Comparison of ENCODE assay signal across 14 cellular contexts in the genomic region with DNA sequence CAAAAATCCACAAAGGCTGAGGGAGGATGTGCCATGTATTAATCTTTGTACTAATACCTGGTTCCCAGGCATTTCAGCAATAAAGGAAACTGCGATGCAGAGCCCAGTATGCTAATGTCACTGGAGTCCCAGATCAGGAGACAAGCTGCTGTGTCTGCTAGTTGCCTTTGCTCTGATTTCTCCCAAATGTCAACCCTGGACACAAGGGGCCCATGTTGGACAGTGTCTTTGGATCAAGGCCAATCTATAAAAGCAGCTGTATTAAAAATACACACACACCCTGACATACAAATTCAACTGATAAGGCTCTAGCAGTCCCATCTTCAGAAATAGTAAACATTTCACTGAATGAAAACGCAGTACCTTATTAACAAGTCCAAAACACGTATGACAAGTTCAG. TPM values are rescaled to one million over a fixed set of nuclear protein-coding genes. Genes with fewer than 3 reads are reported as not detected.
DNase-seq lines count a peak whose midpoint lies in the region; ATAC-seq and TF ChIP-seq lines count a peak whose summit lies in the region.
"Had no signal": no experiment of that assay in that cellular context is flagged by ENCODE, and none has a peak within 500 bp of the region (broad histone marks: within the 10 kb centered on the region; RNA-seq: fewer than 3 reads in every experiment).

No MANE protein-coding gene starts in this region.

- H4K8ac ChIP-seq in mesendoderm (ENCODE audit: low read depth, low read length) = no peak overlapping the region

- H3K9me3 ChIP-seq in BLaER1 (0 out of 2 replicates have a peak, but pooled peaks cover 5% of the 10 kb centered on the region), HEK293 (ENCODE audit: control insufficient read depth, insufficient read depth, low read depth, low read length) (no peaks in the 10 kb centered on the region), stomach smooth muscle (ENCODE audit: control insufficient read depth in 2 of 2, low read length in 2 of 2) (no peaks in the 10 kb centered on the region)
- H3K9me3 ChIP-seq: BE2C had no signal

- H3K9ac ChIP-seq in BLaER1 = no peak overlapping the region
- no peak overlapping the region for H3K9ac ChIP-seq in mesendoderm (ENCODE audit: low read length)
- H3K9ac ChIP-seq in stomach smooth muscle (ENCODE audit: low read length in 2 of 2) = no peak overlapping the region
- H3K9ac ChIP-seq: GM23248 had no signal

- no peak overlapping the region for H3K4ac ChIP-seq in mesendoderm (ENCODE audit: low read depth, low read length)

- no peak for ATAC-seq in HG03045 (IDR thresholded peaks at IDR 0.05; ENCODE audit: unreplicated experiment)
- ATAC-seq: HCT116 had no signal

- in situ Hi-C loops in GM13976 (cut with MboI; ENCODE audit: low sequenced_read_pairs, unreplicated experiment) = no loop called here

- CTCF ChIA-PET in HEK293 (lab: Yijun Ruan, JAX) (interaction anchor here (0.8 to 1.4 kb wide), 2 partner anchors 8 to 162 kb away, joined by 3 to 7 read pairs; no protein-coding TSS in a partner anchor), RWPE1 (lab: Yijun Ruan, JAX) (no interaction called here)

- peak overlapping the region; percentile 27 for H2BK5ac ChIP-seq in mesendoderm (ENCODE audit: low read length)

- no peak overlapping the region for H2AK5ac ChIP-seq in mesendoderm (ENCODE audit: low read length)

- H4K20me1 ChIP-seq in BLaER1 = no peaks in the 10 kb centered on the region

- peaks cover 73% of the 10 kb centered on the region for H3K4me1 ChIP-seq in BLaER1
- peaks cover 16% of the 10 kb centered on the region for H3K4me1 ChIP-seq in HEK293 (ENCODE audit: control insufficient read depth, insufficient read depth, low read length)
- peaks cover 38% of the 10 kb centered on the region for H3K4me1 ChIP-seq in mesendoderm (ENCODE audit: control insufficient read depth, low read depth, low read length)
- H3K4me1 ChIP-seq in stomach smooth muscle (ENCODE audit: control insufficient read depth, insufficient read depth, low read length) = peaks cover 60% of the 10 kb centered on the region

- H3K36me3 ChIP-seq in BLaER1 (no peaks in the 10 kb centered on the region), HEK293 (ENCODE audit: control insufficient read depth in 2 of 2, insufficient read depth in 1 of 2, low read length in 2 of 2) (peaks cover 3 to 39% of the 10 kb centered on the region in 2 experiments; a peak in 1 of 3 replicates), mesendoderm (ENCODE audit: control insufficient read depth, insufficient read depth, low read length) (no peaks in the 10 kb centered on the region), stomach smooth muscle (ENCODE audit: control insufficient read depth in 2 of 2, insufficient read depth in 2 of 2, low read length in 2 of 2) (peaks cover 17 to 24% of the 10 kb centered on the region in 2 donors)
- H3K36me3 ChIP-seq: BE2C had no signal

- no peak overlapping the region for H4K5ac ChIP-seq in mesendoderm (ENCODE audit: low read length)

- H2BK120ac ChIP-seq in mesendoderm (ENCODE audit: low read depth, low read length) = no peak overlapping the region

- H3K27ac ChIP-seq in BLaER1 = no peak overlapping the region
- H3K27ac ChIP-seq in HEK293 (ENCODE audit: extremely low read depth, low read depth, low read length) = no peak overlapping the region
- no peak overlapping the region for H3K27ac ChIP-seq in mesendoderm (ENCODE audit: low read depth, low read length)
- H3K27ac ChIP-seq in stomach smooth muscle (ENCODE audit: low read length) = peak overlapping the region; percentile 24
- H3K27ac ChIP-seq in RWPE1 = no peak overlapping the region
- H3K27ac ChIP-seq: GM23248 had no signal

- H3K79me1 ChIP-seq in mesendoderm (ENCODE audit: low read length) = peaks cover 26% of the 10 kb centered on the region

- no peak overlapping the region for H2BK15ac ChIP-seq in mesendoderm (replicated peaks; ENCODE audit: low read depth)

- H3K56ac ChIP-seq in mesendoderm (ENCODE audit: low read length) = peak overlapping the region; percentile 6

- H3K18ac ChIP-seq in mesendoderm (ENCODE audit: low read length) = no peak overlapping the region

- H3K4me2 ChIP-seq in BLaER1 = peak overlapping the region; percentile 85
- no peak overlapping the region for H3K4me2 ChIP-seq in mesendoderm (ENCODE audit: low read length)

- no peaks in the 10 kb centered on the region for H3K27me3 ChIP-seq in BLaER1
- H3K27me3 ChIP-seq in mesendoderm (ENCODE audit: insufficient read depth, low read length, poor library complexity) = no peaks in the 10 kb centered on the region
- H3K27me3 ChIP-seq in stomach smooth muscle (ENCODE audit: control insufficient read depth in 1 of 2, insufficient read depth in 2 of 2, low read length in 2 of 2) = no peaks in the 10 kb centered on the region
- H3K27me3 ChIP-seq: BE2C had no signal

- peaks cover 15% of the 10 kb centered on the region for H3K79me2 ChIP-seq in mesendoderm (ENCODE audit: control insufficient read depth, insufficient read depth, low read length)

- WGBS in mesendoderm (ENCODE audit: extremely low coverage, insufficient coverage, low lambda C conversion rate) = no CpG with 5 or more reads among the region's 3 CpGs

- no peak for TF ChIP-seq CTCF in HEK293 (tag by site-specific recombination; IDR thresholded peaks at IDR 0.05)
- TF ChIP-seq CTCF in RWPE1 (conservative IDR thresholded peaks at IDR 0.05; ENCODE audit: low read depth) = no peak
- TF ChIP-seq CTCF in GM13976 (IDR thresholded peaks at IDR 0.05; ENCODE audit: borderline replicate concordance, control extremely low read depth, extremely low read depth, insufficient read depth, missing control alignments) = no peak

- POLR2A ChIA-PET in HEK293 (lab: Yijun Ruan, JAX) = no interaction called here
- POLR2A ChIA-PET in RWPE1 (lab: Yijun Ruan, JAX; ENCODE audit: low non-redundant PET) = no interaction called here

- H3K23ac ChIP-seq in mesendoderm (ENCODE audit: low read length) = no peak overlapping the region

- DNase-seq in mesendoderm (no peak), RWPE1 (ENCODE audit: low spot score) (no peak), GM13976 (ENCODE audit: low spot score) (no peak)
- DNase-seq: ACHN, BE2C, DMS53, GF-D8, GM23248, KBM-7 had no signal

- H3K4me3 ChIP-seq in BLaER1 (no peak overlapping the region), HEK293 (ENCODE audit: low read depth, low read length) (no peak overlapping the region), mesendoderm (ENCODE audit: low read length) (no peak overlapping the region), stomach smooth muscle (ENCODE audit: low read length in 2 of 2) (no peak overlapping the region)
- H3K4me3 ChIP-seq: GM23248 had no signal

TF ChIP-seq in HEK293, 187 proteins besides CTCF, POLR2A, EP300 and RAD21:
- TF ChIP-seq TRIM28 (IDR thresholded peaks at IDR 0.05; ENCODE audit: borderline replicate concordance, low read length) = peak; percentile 45; the same call in 1 of the 2 replicates
- peak; percentile 72 for TF ChIP-seq REST (tag by site-specific recombination; IDR thresholded peaks at IDR 0.05)
- TF ChIP-seq, protein P1, sequence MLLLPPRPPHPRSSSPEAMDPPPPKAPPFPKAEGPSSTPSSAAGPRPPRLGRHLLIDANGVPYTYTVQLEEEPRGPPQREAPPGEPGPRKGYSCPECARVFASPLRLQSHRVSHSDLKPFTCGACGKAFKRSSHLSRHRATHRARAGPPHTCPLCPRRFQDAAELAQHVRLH (tag by site-specific recombination; IDR thresholded peaks at IDR 0.05) = no peak

RNA-seq across cellular contexts. Expression of gene LHFPL2, which starts 19.0 kb away (rescaled TPM):
- 14.7 TPM for polyA plus RNA-seq in mesendoderm (2013, experiment 1 of 2)
- polyA plus RNA-seq in mesendoderm (2013, experiment 2 of 2) = 15.2 TPM
